Comparison of ENCODE assay signal across 19 cellular contexts in genomic region chr14:105326568-105326867, GRCh38.
"Had no signal": no experiment of that assay in that cellular context is flagged by ENCODE, and none has a peak within 500 bp of the region (broad histone marks: within the 10 kb centered on the region; RNA-seq: fewer than 3 reads in every experiment).

No MANE protein-coding gene starts in this region.

- H3K36me3 Mint-ChIP-seq: natural killer cell treated with Interleukin-12 subunit alpha and Interleukin-12 subunit beta and Interleukin-15 and Interleukin-18, amount 100 ng/mL, for 72 hours had no signal

- H3K27ac Mint-ChIP-seq: activated naive CD8-positive, alpha-beta T cell treated with anti-CD3 and anti-CD28 coated beads, Interleukin-2, amount 10 ng/mL, durations not matched to agents 7 days and 5 days; memory B cell; natural killer cell treated with Interleukin-12 subunit alpha and Interleukin-12 subunit beta and Interleukin-15 and Interleukin-18, amount 100 ng/mL, for 72 hours; T-cell had no signal

- DNase-seq: activated CD4-positive, CD25-positive, alpha-beta regulatory T cell treated with anti-CD3 and anti-CD28 coated beads, Interleukin-2, amount 50 U/mL, for 72 hours; activated naive CD4-positive, alpha-beta T cell; activated naive CD8-positive, alpha-beta T cell treated with anti-CD3 and anti-CD28 coated beads, Interleukin-2, amount 10 ng/mL, durations not matched to agents 7 days and 5 days; activated T-cell treated with anti-CD3 and anti-CD28 coated beads for 4 hours; brain microvascular endothelial cell; cerebellar nuclear complex; effector memory CD4-positive, alpha-beta T cell; foreskin keratinocyte; stimulated activated CD4-positive, alpha-beta T cell treated with anti-CD3 and anti-CD28 coated beads, Interleukin-1b, Interleukin-23, amount 100 ng/mL, for 48 hours; stimulated activated naive CD8-positive, alpha-beta T cell treated with anti-CD3 and anti-CD28 coated beads, Interleukin-15, amount 100 ng/mL, for 72 hours; T-cell; T-helper 9 cell; testis; upper lobe of right lung had no signal

- H3K27ac ChIP-seq: brain microvascular endothelial cell, foreskin keratinocyte, left lung, prostate gland, testis, upper lobe of right lung had no signal

- H3K36me3 ChIP-seq: brain microvascular endothelial cell, prostate gland, upper lobe of right lung had no signal

- H3K27me3 ChIP-seq: brain microvascular endothelial cell, foreskin keratinocyte, left lung, testis, upper lobe of right lung had no signal

- H3K9me3 Mint-ChIP-seq: activated naive CD8-positive, alpha-beta T cell treated with anti-CD3 and anti-CD28 coated beads, Interleukin-2, amount 10 ng/mL, durations not matched to agents 7 days and 5 days; memory B cell; natural killer cell treated with Interleukin-12 subunit alpha and Interleukin-12 subunit beta and Interleukin-15 and Interleukin-18, amount 100 ng/mL, for 72 hours; stimulated activated naive CD8-positive, alpha-beta T cell treated with anti-CD3 and anti-CD28 coated beads, Interleukin-15, amount 100 ng/mL, for 72 hours; T-cell had no signal

- H3K4me3 ChIP-seq: left lung, prostate gland, testis, upper lobe of right lung had no signal

- H3K27me3 Mint-ChIP-seq: activated naive CD8-positive, alpha-beta T cell treated with anti-CD3 and anti-CD28 coated beads, Interleukin-2, amount 10 ng/mL, durations not matched to agents 7 days and 5 days; memory B cell; natural killer cell treated with Interleukin-12 subunit alpha and Interleukin-12 subunit beta and Interleukin-15 and Interleukin-18, amount 100 ng/mL, for 72 hours; stimulated activated naive CD8-positive, alpha-beta T cell treated with anti-CD3 and anti-CD28 coated beads, Interleukin-15, amount 100 ng/mL, for 72 hours; T-cell had no signal

- H3K9me3 ChIP-seq: left lung, prostate gland, testis, upper lobe of right lung had no signal

- H3K4me3 Mint-ChIP-seq: activated naive CD8-positive, alpha-beta T cell treated with anti-CD3 and anti-CD28 coated beads, Interleukin-2, amount 10 ng/mL, durations not matched to agents 7 days and 5 days; memory B cell; natural killer cell treated with Interleukin-12 subunit alpha and Interleukin-12 subunit beta and Interleukin-15 and Interleukin-18, amount 100 ng/mL, for 72 hours; stimulated activated naive CD8-positive, alpha-beta T cell treated with anti-CD3 and anti-CD28 coated beads, Interleukin-15, amount 100 ng/mL, for 72 hours; T-cell had no signal

- H3K4me1 ChIP-seq: foreskin keratinocyte, prostate gland had no signal

- ATAC-seq: foreskin keratinocyte; left lung; natural killer cell treated with Interleukin-12 subunit alpha and Interleukin-12 subunit beta and Interleukin-15 and Interleukin-18, amount 100 ng/mL, for 72 hours; sciatic nerve; T-cell; upper lobe of right lung had no signal
